In the genomic region with DNA sequence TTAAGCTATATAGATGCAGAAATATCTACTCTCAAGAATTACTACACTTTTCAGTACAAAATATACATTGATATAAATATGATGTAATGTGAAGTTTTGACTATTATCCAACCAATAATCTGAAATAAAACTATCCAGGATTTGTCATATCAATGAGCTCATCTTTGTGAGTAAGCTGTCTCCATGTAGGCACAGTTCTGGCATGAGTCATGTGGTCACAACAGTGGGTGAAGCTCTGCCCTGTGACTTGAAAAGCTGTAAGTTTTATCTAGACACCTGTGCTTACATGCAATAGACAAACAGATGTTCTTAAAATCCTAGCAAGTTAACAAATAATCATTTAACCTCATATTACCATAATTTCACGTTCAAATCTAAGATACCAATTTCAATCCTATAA, we compare ENCODE assay signal across 24 cellular contexts.
"Had no signal": no experiment of that assay in that cellular context is flagged by ENCODE, and none has a peak within 500 bp of the region (broad histone marks: within the 10 kb centered on the region; RNA-seq: fewer than 3 reads in every experiment).

No MANE protein-coding gene starts in this region.

- H3K4me3 Mint-ChIP-seq: activated CD4-positive, alpha-beta T cell treated with anti-CD3 and anti-CD28 coated beads, Interleukin-2, amount 10 ng/mL, durations not matched to agents 7 days and 5 days; activated CD8-positive, alpha-beta T cell treated with anti-CD3 and anti-CD28 coated beads for 36 hours; natural killer cell treated with Interleukin-12 subunit alpha and Interleukin-12 subunit beta and Interleukin-15 and Interleukin-18, amount 100 ng/mL, for 72 hours; stimulated activated effector memory CD8-positive, alpha-beta T cell treated with anti-CD3 and anti-CD28 coated beads, Interleukin-12 subunit alpha, Interleukin-12 subunit beta, amount 100 ng/mL, for 72 hours; stimulated activated naive CD8-positive, alpha-beta T cell treated with anti-CD3 and anti-CD28 coated beads, Interleukin-15, amount 100 ng/mL, for 72 hours; T-helper 17 cell; type B pancreatic cell; WTC11 had no signal

- H3K27ac ChIP-seq: gastrocnemius medialis, left ventricle myocardium inferior, skin epidermis had no signal

- H3K27ac Mint-ChIP-seq: activated CD4-positive, alpha-beta T cell treated with anti-CD3 and anti-CD28 coated beads, Interleukin-2, amount 10 ng/mL, durations not matched to agents 7 days and 5 days; activated CD8-positive, alpha-beta T cell treated with anti-CD3 and anti-CD28 coated beads for 36 hours; activated naive CD4-positive, alpha-beta T cell treated with anti-CD3 and anti-CD28 coated beads, Interleukin-2, amount 50 U/mL, for 72 hours; activated T-helper 2 cell treated with anti-CD3 and anti-CD28 coated beads, Interferon-gamma antibody, Interleukin-2, Interleukin-4, amounts not matched to agents 10 μg/mL and 5 μg/mL and 100 μg/mL, durations not matched to agents 14 hours and 24 hours and 36 hours; natural killer cell treated with Interleukin-12 subunit alpha and Interleukin-12 subunit beta and Interleukin-15 and Interleukin-18, amount 100 ng/mL, for 72 hours; stimulated activated effector memory CD8-positive, alpha-beta T cell treated with anti-CD3 and anti-CD28 coated beads, Interleukin-12 subunit alpha, Interleukin-12 subunit beta, amount 100 ng/mL, for 72 hours; stimulated activated naive CD8-positive, alpha-beta T cell treated with anti-CD3 and anti-CD28 coated beads, Interleukin-15, amount 100 ng/mL, for 72 hours; T-helper 17 cell; type B pancreatic cell; WTC11 had no signal

- H3K4me1 Mint-ChIP-seq: activated CD4-positive, alpha-beta T cell treated with anti-CD3 and anti-CD28 coated beads, Interleukin-2, amount 10 ng/mL, durations not matched to agents 7 days and 5 days; stimulated activated effector memory CD8-positive, alpha-beta T cell treated with anti-CD3 and anti-CD28 coated beads, Interleukin-12 subunit alpha, Interleukin-12 subunit beta, amount 100 ng/mL, for 72 hours; stimulated activated naive CD8-positive, alpha-beta T cell treated with anti-CD3 and anti-CD28 coated beads, Interleukin-15, amount 100 ng/mL, for 72 hours; T-helper 17 cell; WTC11 had no signal

- H3K27me3 Mint-ChIP-seq: activated CD4-positive, alpha-beta T cell treated with anti-CD3 and anti-CD28 coated beads, Interleukin-2, amount 10 ng/mL, durations not matched to agents 7 days and 5 days; activated CD8-positive, alpha-beta T cell treated with anti-CD3 and anti-CD28 coated beads for 36 hours; natural killer cell treated with Interleukin-12 subunit alpha and Interleukin-12 subunit beta and Interleukin-15 and Interleukin-18, amount 100 ng/mL, for 72 hours; stimulated activated naive CD8-positive, alpha-beta T cell treated with anti-CD3 and anti-CD28 coated beads, Interleukin-15, amount 100 ng/mL, for 72 hours; T-helper 17 cell; type B pancreatic cell had no signal

- H3K4me1 ChIP-seq: gastrocnemius medialis, left ventricle myocardium inferior had no signal

- DNase-seq: activated CD4-positive, alpha-beta T cell treated with anti-CD3 and anti-CD28 coated beads for 1 hour; activated CD4-positive, alpha-beta T cell treated with anti-CD3 and anti-CD28 coated beads, Interleukin-2, amount 10 ng/mL, durations not matched to agents 7 days and 5 days; activated CD8-positive, alpha-beta T cell treated with anti-CD3 and anti-CD28 coated beads for 36 hours; activated T-cell treated with anti-CD3 and anti-CD28 coated beads, Interleukin-2, amount 50 U/mL, for 48 hours; dermis blood vessel endothelial cell; effector CD8-positive, alpha-beta T cell; gastrocnemius medialis; glutamatergic neuron; left ventricle myocardium inferior; mucosa of descending colon; posterior cingulate gyrus; stimulated activated CD4-positive, alpha-beta T cell treated with anti-CD3 and anti-CD28 coated beads, Interleukin-12 subunit alpha, Interleukin-12 subunit beta, amount 100 ng/mL, for 4 hours; stimulated activated CD4-positive, alpha-beta T cell treated with anti-CD3 and anti-CD28 coated beads, Interleukin-4, amount 100 ng/mL, for 24 hours; stimulated activated naive CD8-positive, alpha-beta T cell treated with anti-CD3 and anti-CD28 coated beads, Interleukin-15, amount 100 ng/mL, for 72 hours; substantia nigra; T-helper 17 cell had no signal

- H3K27me3 ChIP-seq: gastrocnemius medialis had no signal

- H3K9me3 Mint-ChIP-seq: activated CD4-positive, alpha-beta T cell treated with anti-CD3 and anti-CD28 coated beads, Interleukin-2, amount 10 ng/mL, durations not matched to agents 7 days and 5 days; activated CD8-positive, alpha-beta T cell treated with anti-CD3 and anti-CD28 coated beads for 36 hours; stimulated activated naive CD8-positive, alpha-beta T cell treated with anti-CD3 and anti-CD28 coated beads, Interleukin-15, amount 100 ng/mL, for 72 hours; type B pancreatic cell; WTC11 had no signal

- H3K36me3 Mint-ChIP-seq: activated naive CD4-positive, alpha-beta T cell treated with anti-CD3 and anti-CD28 coated beads, Interleukin-2, amount 50 U/mL, for 72 hours; natural killer cell treated with Interleukin-12 subunit alpha and Interleukin-12 subunit beta and Interleukin-15 and Interleukin-18, amount 100 ng/mL, for 72 hours; stimulated activated effector memory CD8-positive, alpha-beta T cell treated with anti-CD3 and anti-CD28 coated beads, Interleukin-12 subunit alpha, Interleukin-12 subunit beta, amount 100 ng/mL, for 72 hours; type B pancreatic cell; WTC11 had no signal

- ATAC-seq: activated CD8-positive, alpha-beta T cell treated with anti-CD3 and anti-CD28 coated beads for 36 hours; activated naive CD4-positive, alpha-beta T cell treated with anti-CD3 and anti-CD28 coated beads, Interleukin-2, amount 50 U/mL, for 72 hours; gastrocnemius medialis; mucosa of descending colon; natural killer cell treated with Interleukin-12 subunit alpha and Interleukin-12 subunit beta and Interleukin-15 and Interleukin-18, amount 100 ng/mL, for 72 hours; sciatic nerve; stimulated activated effector memory CD8-positive, alpha-beta T cell treated with anti-CD3 and anti-CD28 coated beads, Interleukin-12 subunit alpha, Interleukin-12 subunit beta, amount 100 ng/mL, for 72 hours; stimulated activated naive CD8-positive, alpha-beta T cell treated with anti-CD3 and anti-CD28 coated beads, Interleukin-15, amount 100 ng/mL, for 72 hours; T-helper 17 cell; WTC11 had no signal
